Comparison of ENCODE assay signal across 19 cellular contexts in genomic region chr14:65012353-65012752, GRCh38. TPM values are rescaled to one million over a fixed set of nuclear protein-coding genes. Genes with fewer than 3 reads are reported as not detected.
DNase-seq lines count a peak whose midpoint lies in the region; ATAC-seq, FAIRE-seq and TF ChIP-seq lines count a peak whose summit lies in the region.
"Had no signal": no experiment of that assay in that cellular context is flagged by ENCODE, and none has a peak within 500 bp of the region (broad histone marks: within the 10 kb centered on the region; RNA-seq: fewer than 3 reads in every experiment).

No MANE protein-coding gene starts in this region.

- DNase-seq in neural crest cell (ENCODE audit: low read depth, low spot score): no peak
- peak; percentile 25 for DNase-seq in small intestine
- no peak for DNase-seq in NCI-H524 (lab: John Stamatoyannopoulos, UW)
- DNase-seq in NCI-H1105 treated with DMSO at 0.1 percent for 48 hours (lab: John Stamatoyannopoulos, UW): no peak
- DNase-seq: BE2C; CD4-positive, alpha-beta memory T cell; DMS153; DMS79 treated with DMSO at 0.1 percent for 48 hours; EL; H7 had no signal

- TF ChIP-seq CTCF in HEK293 (tag by site-specific recombination; IDR thresholded peaks at IDR 0.05) (no peak), neural crest cell (conservative IDR thresholded peaks at IDR 0.05) (no peak)

- no peaks in the 10 kb centered on the region for H3K27me3 Mint-ChIP-seq in neural crest cell (ENCODE audit: low read depth)
- no peaks in the 10 kb centered on the region for H3K27me3 Mint-ChIP-seq in activated T-helper 17 cell treated with anti-CD3 and anti-CD28 coated beads, Interleukin-2, amount 50 U/mL, for 72 hours
- H3K27me3 Mint-ChIP-seq: CD4-positive, alpha-beta memory T cell had no signal

- H3K27ac ChIP-seq in HEK293 (ENCODE audit: extremely low read depth, low read depth, low read length): no peak overlapping the region
- peak overlapping the region; percentile 34 for H3K27ac ChIP-seq in angular gyrus (ENCODE audit: low read depth, low read length)
- H3K27ac ChIP-seq in small intestine (ENCODE audit: low read depth in 1 of 2, low read length in 1 of 2): no peak overlapping the region
- H3K27ac ChIP-seq: C4-2B had no signal

- CTCF ChIA-PET in HEK293 (lab: Yijun Ruan, JAX): interaction anchor here (1.0 to 1.9 kb wide), 3 partner anchors 12 to 27 kb away, joined by 3 to 4 read pairs (median 3); partner anchors contain the start of gene FNTB

- ATAC-seq in activated T-helper 17 cell treated with anti-CD3 and anti-CD28 coated beads, Interleukin-2, amount 50 U/mL, for 72 hours (replicated peaks): no peak
- ATAC-seq: GM23338 had no signal

- H3K36me3 ChIP-seq in HEK293 (ENCODE audit: control insufficient read depth in 2 of 2, insufficient read depth in 1 of 2, low read length in 2 of 2) (peaks cover 4 to 47% of the 10 kb centered on the region in 2 experiments; a peak in 2 of 3 replicates), small intestine (ENCODE audit: control insufficient read depth in 2 of 2, insufficient read depth in 2 of 2, low read length in 2 of 2) (peaks cover 0 to 10% of the 10 kb centered on the region in 2 donors)

- H3K4me1 ChIP-seq in HEK293 (ENCODE audit: control insufficient read depth, insufficient read depth, low read length) (no peaks in the 10 kb centered on the region), small intestine (ENCODE audit: control insufficient read depth in 2 of 2, insufficient read depth in 1 of 2, low read depth in 1 of 2, low read length in 1 of 2) (no peaks in the 10 kb centered on the region)
- H3K4me1 ChIP-seq: BE2C had no signal

- H3K4me3 ChIP-seq in HEK293 (ENCODE audit: low read depth, low read length) (no peak overlapping the region), small intestine (ENCODE audit: low read depth in 1 of 2, low read length in 2 of 2) (no peak overlapping the region)
- H3K4me3 ChIP-seq: GM23338 had no signal

- H3K4me3 Mint-ChIP-seq in neural crest cell: no peak overlapping the region
- H3K4me3 Mint-ChIP-seq in activated T-helper 17 cell treated with anti-CD3 and anti-CD28 coated beads, Interleukin-2, amount 50 U/mL, for 72 hours: no peak overlapping the region
- H3K4me3 Mint-ChIP-seq: CD4-positive, alpha-beta memory T cell; GM23338 had no signal

- H3K9me3 Mint-ChIP-seq in neural crest cell: no peaks in the 10 kb centered on the region
- H3K9me3 Mint-ChIP-seq in activated T-helper 17 cell treated with anti-CD3 and anti-CD28 coated beads, Interleukin-2, amount 50 U/mL, for 72 hours: no peaks in the 10 kb centered on the region
- H3K9me3 Mint-ChIP-seq: CD4-positive, alpha-beta memory T cell; GM23338 had no signal

- H3K27me3 ChIP-seq in small intestine (ENCODE audit: control insufficient read depth in 2 of 2, insufficient read depth in 2 of 2, low read length in 2 of 2): no peaks in the 10 kb centered on the region
- H3K27me3 ChIP-seq: BE2C had no signal

- peaks cover 22% of the 10 kb centered on the region for H3K4me1 Mint-ChIP-seq in neural crest cell
- peaks cover 5% of the 10 kb centered on the region for H3K4me1 Mint-ChIP-seq in activated T-helper 17 cell treated with anti-CD3 and anti-CD28 coated beads, Interleukin-2, amount 50 U/mL, for 72 hours
- H3K4me1 Mint-ChIP-seq: GM23338 had no signal

- WGBS in small intestine, 3 donors: 58 to 76% (median 72%) methylated on average over 4 of the region's 4 CpGs

- no peak for FAIRE-seq in small intestine (lab: Jason Lieb, UNC)
- FAIRE-seq: A204.1, D721Med, G401.6, GM12891 had no signal

- peaks cover 5% of the 10 kb centered on the region for H3K36me3 Mint-ChIP-seq in neural crest cell (ENCODE audit: low read depth)
- H3K36me3 Mint-ChIP-seq in activated T-helper 17 cell treated with anti-CD3 and anti-CD28 coated beads, Interleukin-2, amount 50 U/mL, for 72 hours (ENCODE audit: low read depth): peaks cover 91% of the 10 kb centered on the region

- peak overlapping the region; percentile 69 for H3K27ac Mint-ChIP-seq in neural crest cell (ENCODE audit: unreplicated experiment)
- no peak overlapping the region for H3K27ac Mint-ChIP-seq in activated T-helper 17 cell treated with anti-CD3 and anti-CD28 coated beads, Interleukin-2, amount 50 U/mL, for 72 hours
- H3K27ac Mint-ChIP-seq: GM23338 had no signal

- POLR2A ChIA-PET in HEK293 (lab: Yijun Ruan, JAX): no interaction called here

- H3K9me3 ChIP-seq in HEK293 (ENCODE audit: control insufficient read depth, insufficient read depth, low read depth, low read length) (no peaks in the 10 kb centered on the region), small intestine (ENCODE audit: control insufficient read depth, low read depth) (no peaks in the 10 kb centered on the region)
- H3K9me3 ChIP-seq: BE2C had no signal

TF ChIP-seq in HEK293, 187 proteins besides CTCF, POLR2A, EP300 and RAD21:
- 0 out of 2 replicates have a peak, but pooled peaks have one; percentile 18 for TF ChIP-seq SCRT2 (tag by site-specific recombination; IDR thresholded peaks at IDR 0.05)
- TF ChIP-seq ZNF626 (tag by site-specific recombination; IDR thresholded peaks at IDR 0.05): no peak
TF ChIP-seq in HEK293: peak in this region for 1.

RNA-seq across cellular contexts. Expression of gene FNTB, which starts 25.7 kb away (rescaled TPM):
- 28.6 and 37.3 TPM in 2 replicates for total RNA-seq in neural crest cell
- 10 to 100 TPM in 1 of 3 donors, 1 to 10 TPM in 2; 6.7 to 10.1 (median 7.3) TPM for polyA plus RNA-seq in small intestine
- total RNA-seq in activated T-helper 17 cell treated with anti-CD3 and anti-CD28 coated beads, Interleukin-2, amount 50 U/mL, for 72 hours: 10 to 100 TPM; 24.7 to 47.1 TPM

RNA-seq across cellular contexts. Expression of gene RAB15, which starts 40.2 kb away (rescaled TPM):
- total RNA-seq in neural crest cell: 16.5 and 17.9 TPM in 2 replicates
- polyA plus RNA-seq in small intestine: 10 to 100 TPM; 12.2 to 47.9 (median 12.5) TPM
- 1 to 10 TPM; 4.3 to 7.2 TPM for total RNA-seq in activated T-helper 17 cell treated with anti-CD3 and anti-CD28 coated beads, Interleukin-2, amount 50 U/mL, for 72 hours
